In genomic region chr10:63320683-63321082, GRCh38 we compare ENCODE assay signal across 18 cellular contexts.
"Had no signal": no experiment of that assay in that cellular context is flagged by ENCODE, and none has a peak within 500 bp of the region (broad histone marks: within the 10 kb centered on the region; RNA-seq: fewer than 3 reads in every experiment).

No MANE protein-coding gene starts in this region.

- H3K4me1 ChIP-seq: foreskin keratinocyte, tibial artery, uterus had no signal

- H3K9me3 Mint-ChIP-seq: naive thymus-derived CD4-positive, alpha-beta T cell; nephron progenitor cell; stimulated activated memory B cell treated with anti-CD40 and anti-IgM and Interleukin-4, amounts not matched to agents 10 μg/mL and 1 μg/mL and 100 μg/mL, for 72 hours; stimulated activated naive CD8-positive, alpha-beta T cell treated with anti-CD3 and anti-CD28 coated beads, Interleukin-15, Interleukin-2, amounts not matched to agents 100 ng/mL and 50 ng/mL, for 24 hours had no signal

- H3K27me3 Mint-ChIP-seq: naive thymus-derived CD4-positive, alpha-beta T cell; stimulated activated memory B cell treated with anti-CD40 and anti-IgM and Interleukin-4, amounts not matched to agents 10 μg/mL and 1 μg/mL and 100 μg/mL, for 72 hours; stimulated activated naive CD8-positive, alpha-beta T cell treated with anti-CD3 and anti-CD28 coated beads, Interleukin-15, Interleukin-2, amounts not matched to agents 100 ng/mL and 50 ng/mL, for 24 hours had no signal

- H3K36me3 ChIP-seq: ovary, tibial artery, upper lobe of left lung, uterus had no signal

- H3K27ac ChIP-seq: foreskin keratinocyte, ovary, tibial artery, upper lobe of left lung, uterus had no signal

- DNase-seq: foreskin keratinocyte; kidney; left colon; left ventricle myocardium superior; mesenchymal stem cell; naive thymus-derived CD4-positive, alpha-beta T cell; nephron progenitor cell; nucleus accumbens; ovary; right cardiac atrium; stimulated activated CD4-positive, alpha-beta T cell treated with anti-CD3 and anti-CD28 coated beads, Interleukin-4, amount 100 ng/mL, for 1 hour; tibial artery; upper lobe of left lung; uterus had no signal

- ATAC-seq: foreskin keratinocyte; left colon; left ventricle myocardium superior; naive thymus-derived CD4-positive, alpha-beta T cell; right cardiac atrium; stimulated activated memory B cell treated with anti-CD40 and anti-IgM and Interleukin-4, amounts not matched to agents 10 μg/mL and 1 μg/mL and 100 μg/mL, for 72 hours had no signal

- H3K4me3 Mint-ChIP-seq: naive thymus-derived CD4-positive, alpha-beta T cell; nephron progenitor cell; stimulated activated memory B cell treated with anti-CD40 and anti-IgM and Interleukin-4, amounts not matched to agents 10 μg/mL and 1 μg/mL and 100 μg/mL, for 72 hours; stimulated activated naive CD8-positive, alpha-beta T cell treated with anti-CD3 and anti-CD28 coated beads, Interleukin-15, Interleukin-2, amounts not matched to agents 100 ng/mL and 50 ng/mL, for 24 hours had no signal

- H3K4me3 ChIP-seq: lung, ovary, tibial artery, upper lobe of left lung, uterus had no signal

- FAIRE-seq: endothelial cell of umbilical vein, kidney had no signal

- H3K27ac Mint-ChIP-seq: naive thymus-derived CD4-positive, alpha-beta T cell; stimulated activated memory B cell treated with anti-CD40 and anti-IgM and Interleukin-4, amounts not matched to agents 10 μg/mL and 1 μg/mL and 100 μg/mL, for 72 hours; stimulated activated naive CD8-positive, alpha-beta T cell treated with anti-CD3 and anti-CD28 coated beads, Interleukin-15, Interleukin-2, amounts not matched to agents 100 ng/mL and 50 ng/mL, for 24 hours had no signal

- H3K9me3 ChIP-seq: ovary, tibial artery, upper lobe of left lung, uterus had no signal

- H3K27me3 ChIP-seq: foreskin keratinocyte, ovary, tibial artery, upper lobe of left lung, uterus had no signal
